21 cellular contexts compared by ENCODE assay signal in genomic region chr3:134474956-134475355, GRCh38. TPM values are rescaled to one million over a fixed set of nuclear protein-coding genes. Genes with fewer than 3 reads are reported as not detected.
DNase-seq lines count a peak whose midpoint lies in the region; TF ChIP-seq lines count a peak whose summit lies in the region.
"Had no signal": no experiment of that assay in that cellular context is flagged by ENCODE, and none has a peak within 500 bp of the region (broad histone marks: within the 10 kb centered on the region; RNA-seq: fewer than 3 reads in every experiment).

No MANE protein-coding gene starts in this region.

- H4K8ac ChIP-seq in mesenchymal stem cell (ENCODE audit: low read length) = no peak overlapping the region

- H2BK12ac ChIP-seq in mesenchymal stem cell (ENCODE audit: low read length in 2 of 2) = peak overlapping the region in 1 of 2 experiments; percentile 37

- H3K27ac Mint-ChIP-seq in MCF 10A (ENCODE audit: low read depth, unreplicated experiment) = peak overlapping the region; percentile 49

- H3K9me3 Mint-ChIP-seq in MCF 10A (ENCODE audit: unreplicated experiment) = no peaks in the 10 kb centered on the region

- intact Hi-C loops in MCF 10A (cut with micrococcal nuclease) = loop anchor here (1.0 to 10.0 kb wide), 6 partner anchors 102 to 660 kb away; no protein-coding TSS in a partner anchor
- intact Hi-C loops in breast epithelium (cut with DNase I; ENCODE audit: low total_unique reads) = loop anchor here (5.0 kb wide), 1 partner anchor 163 kb away; no protein-coding TSS in a partner anchor

- no peak overlapping the region for H2AFZ ChIP-seq in mesenchymal stem cell (ENCODE audit: low read depth, low read length)
- H2AFZ ChIP-seq: PC-9 had no signal

- no peak overlapping the region for H2BK120ac ChIP-seq in mesenchymal stem cell (ENCODE audit: low read depth, low read length)

- no peaks in the 10 kb centered on the region for H3K9me3 ChIP-seq in breast epithelium
- no peaks in the 10 kb centered on the region for H3K9me3 ChIP-seq in mesenchymal stem cell (ENCODE audit: control insufficient read depth, low read length)
- H3K9me3 ChIP-seq: BE2C, MG63 had no signal

- TF ChIP-seq CTCF in MCF 10A (IDR thresholded peaks at IDR 0.05; ENCODE audit: unreplicated experiment) (no peak), breast epithelium (IDR thresholded peaks at IDR 0.05) (no peak), epithelial cell of esophagus (IDR thresholded peaks at IDR 0.05; ENCODE audit: insufficient read depth, low read depth, low read length, missing control alignments) (no peak)

- no peak overlapping the region for H3K14ac ChIP-seq in mesenchymal stem cell (ENCODE audit: low read length in 2 of 2)

- H4K91ac ChIP-seq in mesenchymal stem cell (ENCODE audit: low read length) = no peak overlapping the region

- no peak overlapping the region for H3K4me3 ChIP-seq in breast epithelium
- no peak overlapping the region for H3K4me3 ChIP-seq in epithelial cell of esophagus (ENCODE audit: low read length)
- no peak overlapping the region for H3K4me3 ChIP-seq in mesenchymal stem cell (ENCODE audit: insufficient read depth in 1 of 2, low read depth in 1 of 2, low read length in 2 of 2)
- H3K4me3 ChIP-seq: K562, MG63, PC-9 had no signal

- 94% methylated on average over 5 of the region's 5 CpGs for WGBS in mesenchymal stem cell

- H3K27me3 ChIP-seq in breast epithelium (no peaks in the 10 kb centered on the region), mesenchymal stem cell (ENCODE audit: control insufficient read depth in 1 of 2, insufficient read depth in 1 of 2, low read length in 2 of 2) (no peaks in the 10 kb centered on the region)
- H3K27me3 ChIP-seq: BE2C, MG63 had no signal

- no peak overlapping the region for H2BK5ac ChIP-seq in mesenchymal stem cell (ENCODE audit: low read depth, low read length, poor library complexity, severe bottlenecking)

- BruUV-seq in MCF 10A (replicated peaks; lab: Mats Ljungman, UMichigan) = no TSS peak

- H3K4me2 ChIP-seq in mesenchymal stem cell (ENCODE audit: low read length, poor library complexity, severe bottlenecking) = no peak overlapping the region
- H3K4me2 ChIP-seq: PC-9 had no signal

- H3K4ac ChIP-seq in mesenchymal stem cell (ENCODE audit: low read depth in 1 of 2, low read length in 2 of 2) = no peak overlapping the region

- peak overlapping the region; percentile 70 for H2AK5ac ChIP-seq in mesenchymal stem cell (ENCODE audit: low read length, severe bottlenecking)

- peak overlapping the region; percentile 14 for H3K9ac ChIP-seq in mesenchymal stem cell (ENCODE audit: low read length)

- H3K36me3 ChIP-seq in breast epithelium = no peaks in the 10 kb centered on the region
- H3K36me3 ChIP-seq in mesenchymal stem cell (ENCODE audit: control insufficient read depth in 1 of 2, insufficient read depth in 2 of 2, low read depth in 1 of 2, low read length in 2 of 2) = peaks cover 4 to 45% of the 10 kb centered on the region in 2 experiments

- POLR2A ChIA-PET in MCF 10A (lab: Yijun Ruan, JAX) = interaction anchor here (0.6 to 6.9 kb wide), 13 partner anchors 9 to 262 kb away, joined by 3 to 77 read pairs (median 5); partner anchors contain the start of genes AMOTL2, ANAPC13 and CEP63

- DNase-seq in MCF 10A (ENCODE audit: unreplicated experiment) (no peak), breast epithelium (ENCODE audit: low spot score in 2 of 2) (no peak), epithelial cell of esophagus (ENCODE audit: low read depth) (peak; percentile 38), mesenchymal stem cell (no peak), DMS 273 treated with DMSO at 0.1 percent for 48 hours (lab: John Stamatoyannopoulos, UW) (no peak), AG08395 (ENCODE audit: low spot score) (no peak), EL (no peak)
- DNase-seq: BE2C, GF-D8, Kasumi-1, MG63, NCI-H1694, NCI-H2029 treated with DMSO at 0.1 percent for 48 hours, NCI-H2227 treated with DMSO at 0.1 percent for 48 hours, NCI-H526 treated with DMSO at 0.1 percent for 48 hours, PC-9, SHP77 had no signal

- H3K79me1 ChIP-seq in mesenchymal stem cell (replicated peaks; ENCODE audit: low read length, poor library complexity, severe bottlenecking) = peaks cover 7% of the 10 kb centered on the region

- no peak overlapping the region for H3K4me3 Mint-ChIP-seq in MCF 10A (ENCODE audit: unreplicated experiment)
- H3K4me3 Mint-ChIP-seq: CD14-positive monocyte had no signal

- H3K18ac ChIP-seq in mesenchymal stem cell (ENCODE audit: low read depth in 1 of 2, low read length in 2 of 2) = no peak overlapping the region

- H2BK15ac ChIP-seq in mesenchymal stem cell (ENCODE audit: low read depth, poor library complexity, severe bottlenecking) = no peak overlapping the region

- no peak overlapping the region for H3K23ac ChIP-seq in mesenchymal stem cell (ENCODE audit: low read length in 2 of 2)

- H3K27ac ChIP-seq in breast epithelium = peak overlapping the region in 1 of 2 donors; percentile 86
- no peak overlapping the region for H3K27ac ChIP-seq in mesenchymal stem cell (ENCODE audit: low read length, poor library complexity, severe bottlenecking)
- H3K27ac ChIP-seq: 22Rv1, HL-60, PC-9 had no signal

- H3K4me1 ChIP-seq in breast epithelium = no peaks in the 10 kb centered on the region
- H3K4me1 ChIP-seq in mesenchymal stem cell (ENCODE audit: control insufficient read depth, insufficient read depth, low read depth, low read length) = peaks cover 8% of the 10 kb centered on the region
- H3K4me1 ChIP-seq: BE2C had no signal

- H3K4me1 Mint-ChIP-seq in MCF 10A (ENCODE audit: insufficient read depth, unreplicated experiment) = peaks cover 31% of the 10 kb centered on the region
- H3K4me1 Mint-ChIP-seq: CD14-positive monocyte had no signal

- TF ChIP-seq POLR2A in breast epithelium (IDR thresholded peaks at IDR 0.05) = no peak

- H3K27me3 Mint-ChIP-seq in MCF 10A (ENCODE audit: insufficient read depth, unreplicated experiment) = no peaks in the 10 kb centered on the region

- peaks cover 20% of the 10 kb centered on the region for H3K36me3 Mint-ChIP-seq in MCF 10A (ENCODE audit: insufficient read depth, unreplicated experiment)

- CTCF ChIA-PET in MCF 10A (lab: Yijun Ruan, JAX) = interaction anchor here (0.6 to 16.7 kb wide), 33 partner anchors 8 to 657 kb away, joined by 3 to 449 read pairs (median 4); partner anchors contain the start of gene AMOTL2

RNA-seq across cellular contexts. Expression of gene ANAPC13, which starts 10.8 kb away (rescaled TPM):
- total RNA-seq in MCF 10A (2022) (61.5 and 78.4 TPM in 2 replicates), breast epithelium (10 to 100 TPM; 56.0 to 68.3 (median 66.1) TPM)
- 54.1 TPM for polyA plus RNA-seq in mesenchymal stem cell (2013, experiment 1 of 2)
- 56.0 TPM for polyA plus RNA-seq in mesenchymal stem cell (2013, experiment 2 of 2)

RNA-seq across cellular contexts. Expression of gene CEP63, which starts 10.9 kb away (rescaled TPM):
- 37.0 and 40.0 TPM in 2 replicates for total RNA-seq in MCF 10A (2022)
- total RNA-seq in breast epithelium = 10 to 100 TPM; 31.8 to 38.9 (median 33.1) TPM
- 20.1 TPM for polyA plus RNA-seq in mesenchymal stem cell (2013, experiment 1 of 2)
- 21.0 TPM for polyA plus RNA-seq in mesenchymal stem cell (2013, experiment 2 of 2)
